ENCODE assay signal across 8 cellular contexts in genomic region chr13:60397693-60398437, GRCh38. TPM values are rescaled to one million over a fixed set of nuclear protein-coding genes. Genes with fewer than 3 reads are reported as not detected.
A peak's percentile ranks its signal among the peaks of the same experiment; 100 is the strongest.
DNase-seq lines count a peak whose midpoint lies in the region; ATAC-seq lines count a peak whose summit lies in the region.

No MANE protein-coding gene starts in this region.

- no peaks in the 10 kb centered on the region for H3K27me3 Mint-ChIP-seq in activated CD4-positive, alpha-beta T cell treated with anti-CD3 and anti-CD28 coated beads, Interleukin-2, amount 10 ng/mL, durations not matched to agents 24 days and 14 days
- no peaks in the 10 kb centered on the region for H3K27me3 Mint-ChIP-seq in effector memory CD8-positive, alpha-beta T cell
- H3K27me3 Mint-ChIP-seq in memory B cell = no peaks in the 10 kb centered on the region

- H3K4me3 Mint-ChIP-seq in activated CD4-positive, alpha-beta T cell treated with anti-CD3 and anti-CD28 coated beads, Interleukin-2, amount 10 ng/mL, durations not matched to agents 24 days and 14 days = peak overlapping the region; percentile 93
- H3K4me3 Mint-ChIP-seq in effector memory CD8-positive, alpha-beta T cell = peak overlapping the region; percentile 92 to 93
- H3K4me3 Mint-ChIP-seq in memory B cell = peak overlapping the region; percentile 91

- intact Hi-C loops in activated CD4-positive, alpha-beta T cell treated with anti-CD3 and anti-CD28 coated beads, Interleukin-2, amount 10 ng/mL, durations not matched to agents 24 days and 14 days (cut with micrococcal nuclease) = loop anchor here (1.0 kb wide), 3 partner anchors 19 to 234 kb away; no protein-coding TSS in a partner anchor

- peak overlapping the region; percentile 98 for H3K27ac Mint-ChIP-seq in activated CD4-positive, alpha-beta T cell treated with anti-CD3 and anti-CD28 coated beads, Interleukin-2, amount 10 ng/mL, durations not matched to agents 24 days and 14 days
- peak overlapping the region; percentile 93 to 96 for H3K27ac Mint-ChIP-seq in effector memory CD8-positive, alpha-beta T cell
- peak overlapping the region; percentile 95 for H3K27ac Mint-ChIP-seq in memory B cell

- no peaks in the 10 kb centered on the region for H3K9me3 Mint-ChIP-seq in activated CD4-positive, alpha-beta T cell treated with anti-CD3 and anti-CD28 coated beads, Interleukin-2, amount 10 ng/mL, durations not matched to agents 24 days and 14 days
- no peaks in the 10 kb centered on the region for H3K9me3 Mint-ChIP-seq in effector memory CD8-positive, alpha-beta T cell
- no peaks in the 10 kb centered on the region for H3K9me3 Mint-ChIP-seq in memory B cell

- peaks cover 36% of the 10 kb centered on the region for H3K4me1 Mint-ChIP-seq in activated CD4-positive, alpha-beta T cell treated with anti-CD3 and anti-CD28 coated beads, Interleukin-2, amount 10 ng/mL, durations not matched to agents 24 days and 14 days
- H3K4me1 Mint-ChIP-seq in effector memory CD8-positive, alpha-beta T cell (ENCODE audit: low read depth in 2 of 2) = peaks cover 19 to 32% of the 10 kb centered on the region in 2 donors
- H3K4me1 Mint-ChIP-seq in memory B cell = peaks cover 25% of the 10 kb centered on the region

- peak; percentile 17 to 33 for DNase-seq in stimulated activated CD4-positive, alpha-beta T cell treated with anti-CD3 and anti-CD28 coated beads, Interleukin-12 subunit alpha, Interleukin-12 subunit beta, amount 100 ng/mL, for 24 hours (ENCODE audit: low read depth in 2 of 2)
- DNase-seq in stimulated activated CD4-positive, alpha-beta T cell treated with anti-CD3 and anti-CD28 coated beads, Interleukin-4, amount 100 ng/mL, for 4 hours = no peak
- DNase-seq in NCI-H1417 treated with DMSO at 0.1 percent for 48 hours (lab: John Stamatoyannopoulos, UW) = peak; percentile 29
- peak; percentile 84 for DNase-seq in activated CD4-positive, alpha-beta T cell treated with anti-CD3 and anti-CD28 coated beads, Interleukin-2, amount 10 ng/mL, durations not matched to agents 24 days and 14 days
- DNase-seq in effector memory CD8-positive, alpha-beta T cell = peak; percentile 21 to 38 (median 33)
- no peak for DNase-seq in memory B cell (ENCODE audit: low spot score in 2 of 2)
- DNase-seq in stimulated activated CD8-positive, alpha-beta memory T cell treated with anti-CD3 and anti-CD28 coated beads, Interleukin-7, amount 100 ng/mL, for 1 hour (ENCODE audit: low read depth in 2 of 2) = peak; percentile 8 to 12

- peaks cover 5% of the 10 kb centered on the region for H3K36me3 Mint-ChIP-seq in activated CD4-positive, alpha-beta T cell treated with anti-CD3 and anti-CD28 coated beads, Interleukin-2, amount 10 ng/mL, durations not matched to agents 24 days and 14 days (ENCODE audit: low read depth)
- peaks cover 19% of the 10 kb centered on the region for H3K36me3 Mint-ChIP-seq in effector memory CD8-positive, alpha-beta T cell (ENCODE audit: insufficient read depth)
- H3K36me3 Mint-ChIP-seq in memory B cell = no peaks in the 10 kb centered on the region

- ATAC-seq in HG02763 (IDR thresholded peaks at IDR 0.05; ENCODE audit: unreplicated experiment) (peak; percentile 29), memory B cell (ENCODE audit: low read depth) (peak; percentile 14)
- peak; percentile 9 for ATAC-seq in effector memory CD8-positive, alpha-beta T cell (replicated peaks)

RNA-seq across cellular contexts. Expression of gene TDRD3, which starts 0.8 kb away (rescaled TPM):
- 19.4 and 19.7 TPM in 2 replicates for total RNA-seq in activated CD4-positive, alpha-beta T cell treated with anti-CD3 and anti-CD28 coated beads, Interleukin-2, amount 10 ng/mL, durations not matched to agents 24 days and 14 days

Comparison
In these comparisons a context has a peak if more than half of its experiments do, and no peak if none do; other contexts are left out.
1. DNase-seq: peak in stimulated activated CD4-positive, alpha-beta T cell treated with anti-CD3 and anti-CD28 coated beads, Interleukin-12 subunit alpha, Interleukin-12 subunit beta, amount 100 ng/mL, for 24 hours (2 of 2), NCI-H1417 treated with DMSO at 0.1 percent for 48 hours (single experiment), activated CD4-positive, alpha-beta T cell treated with anti-CD3 and anti-CD28 coated beads, Interleukin-2, amount 10 ng/mL, durations not matched to agents 24 days and 14 days (single experiment), effector memory CD8-positive, alpha-beta T cell (3 of 3) and stimulated activated CD8-positive, alpha-beta memory T cell treated with anti-CD3 and anti-CD28 coated beads, Interleukin-7, amount 100 ng/mL, for 1 hour (2 of 2); none in stimulated activated CD4-positive, alpha-beta T cell treated with anti-CD3 and anti-CD28 coated beads, Interleukin-4, amount 100 ng/mL, for 4 hours (0 of 2) and memory B cell (0 of 2).
2. Peak in every context shown above with its lines, with median percentiles within 50 percentile points of each other: ATAC-seq, H3K27ac Mint-ChIP-seq and H3K4me3 Mint-ChIP-seq.